21 cellular contexts compared by ENCODE assay signal in genomic region chr19:33493401-33494275, GRCh38. TPM values are rescaled to one million over a fixed set of nuclear protein-coding genes. Genes with fewer than 3 reads are reported as not detected.
A peak's percentile ranks its signal among the peaks of the same experiment; 100 is the strongest.
DNase-seq lines count a peak whose midpoint lies in the region; ATAC-seq and TF ChIP-seq lines count a peak whose summit lies in the region.
"Had no signal": no experiment of that assay in that cellular context is flagged by ENCODE, and none has a peak within 500 bp of the region (broad histone marks: within the 10 kb centered on the region; RNA-seq: fewer than 3 reads in every experiment).

No MANE protein-coding gene starts in this region.

- no peaks in the 10 kb centered on the region for H3K79me2 ChIP-seq in SK-N-SH (ENCODE audit: insufficient read depth)

- TF ChIP-seq CTCF in SK-N-SH (IDR thresholded peaks at IDR 0.05), result no peak
- TF ChIP-seq CTCF in chondrocyte (IDR thresholded peaks at IDR 0.05), result no peak
- TF ChIP-seq CTCF in neural crest cell (conservative IDR thresholded peaks at IDR 0.05), result no peak

- WGBS in SK-N-SH (ENCODE audit: low lambda C conversion rate), result 85% methylated on average over 14 of the region's 14 CpGs

- CTCF ChIA-PET in SK-N-SH (lab: Yijun Ruan, JAX), result interaction anchor here (0.6 to 1.7 kb wide), 2 partner anchors 10 to 14 kb away, joined by 3 to 5 read pairs; no protein-coding TSS in a partner anchor

- POLR2A ChIA-PET in SK-N-SH (lab: Yijun Ruan, JAX), result interaction anchor here (0.6 kb wide), 1 partner anchor 96 kb away, joined by 3 read pairs; no protein-coding TSS in a partner anchor

- H3K4me2 ChIP-seq in SK-N-SH, result no peak overlapping the region

- no peak overlapping the region for H3K4me3 ChIP-seq in SK-N-SH (ENCODE audit: low read depth in 2 of 2, low read length in 1 of 2)

- no peaks in the 10 kb centered on the region for H3F3A ChIP-seq in SK-N-SH (replicated peaks; ENCODE audit: insufficient read depth)

- TF ChIP-seq RAD21 in SK-N-SH (IDR thresholded peaks at IDR 0.05; ENCODE audit: low read length), result no peak

- no peak overlapping the region for H3K27ac Mint-ChIP-seq in chondrocyte (ENCODE audit: unreplicated experiment)
- peak overlapping the region; percentile 62 for H3K27ac Mint-ChIP-seq in neural crest cell (ENCODE audit: unreplicated experiment)
- peak overlapping the region; percentile 78 for H3K27ac Mint-ChIP-seq in stimulated activated effector memory CD8-positive, alpha-beta T cell treated with anti-CD3 and anti-CD28 coated beads, Interleukin-12 subunit alpha, Interleukin-12 subunit beta, amount 100 ng/mL, for 72 hours

- peaks cover 3% of the 10 kb centered on the region for H3K36me3 Mint-ChIP-seq in chondrocyte (ENCODE audit: low read depth)
- H3K36me3 Mint-ChIP-seq in neural crest cell (ENCODE audit: low read depth), result no peaks in the 10 kb centered on the region
- no peaks in the 10 kb centered on the region for H3K36me3 Mint-ChIP-seq in stimulated activated effector memory CD8-positive, alpha-beta T cell treated with anti-CD3 and anti-CD28 coated beads, Interleukin-12 subunit alpha, Interleukin-12 subunit beta, amount 100 ng/mL, for 72 hours

- no peaks in the 10 kb centered on the region for H3K4me1 Mint-ChIP-seq in chondrocyte (ENCODE audit: low read depth)
- H3K4me1 Mint-ChIP-seq in neural crest cell, result no peaks in the 10 kb centered on the region
- peaks cover 7% of the 10 kb centered on the region for H3K4me1 Mint-ChIP-seq in stimulated activated effector memory CD8-positive, alpha-beta T cell treated with anti-CD3 and anti-CD28 coated beads, Interleukin-12 subunit alpha, Interleukin-12 subunit beta, amount 100 ng/mL, for 72 hours

- H3K9me3 Mint-ChIP-seq in chondrocyte (ENCODE audit: low read depth) (no peaks in the 10 kb centered on the region), neural crest cell (no peaks in the 10 kb centered on the region)
- no peaks in the 10 kb centered on the region for H3K9me3 Mint-ChIP-seq in stimulated activated effector memory CD8-positive, alpha-beta T cell treated with anti-CD3 and anti-CD28 coated beads, Interleukin-12 subunit alpha, Interleukin-12 subunit beta, amount 100 ng/mL, for 72 hours

- no peaks in the 10 kb centered on the region for H3K9me3 ChIP-seq in SK-N-SH

- ATAC-seq in SK-N-SH treated with all-trans-retinoic acid at 6 μM for 48 hours (no peak), GM18873 (IDR thresholded peaks at IDR 0.05; ENCODE audit: low FRiP score, unreplicated experiment) (no peak)
- no peak for ATAC-seq in stimulated activated effector memory CD8-positive, alpha-beta T cell treated with anti-CD3 and anti-CD28 coated beads, Interleukin-12 subunit alpha, Interleukin-12 subunit beta, amount 100 ng/mL, for 72 hours
- ATAC-seq: PC-3 had no signal

- H3K27ac ChIP-seq in SK-N-SH (ENCODE audit: low read depth in 2 of 2, low read length in 1 of 2), result no peak overlapping the region
- H3K27ac ChIP-seq: 22Rv1, HL-60 had no signal

- no peak overlapping the region for H2AFZ ChIP-seq in SK-N-SH (ENCODE audit: low read depth)

- peaks cover 0 to 4% of the 10 kb centered on the region in 2 experiments; a peak in 1 of 4 replicates for H3K4me1 ChIP-seq in SK-N-SH (ENCODE audit: control insufficient read depth in 1 of 2, insufficient read depth in 2 of 2, low read depth in 1 of 2, low read length in 1 of 2)

- H3K4me3 Mint-ChIP-seq in chondrocyte (ENCODE audit: unreplicated experiment), result no peak overlapping the region
- H3K4me3 Mint-ChIP-seq in neural crest cell, result no peak overlapping the region
- H3K4me3 Mint-ChIP-seq in stimulated activated effector memory CD8-positive, alpha-beta T cell treated with anti-CD3 and anti-CD28 coated beads, Interleukin-12 subunit alpha, Interleukin-12 subunit beta, amount 100 ng/mL, for 72 hours, result no peak overlapping the region

- peak; percentile 35 for DNase-seq in SK-N-SH
- DNase-seq in chondrocyte (ENCODE audit: low spot score), result peak; percentile 81
- DNase-seq in neural crest cell (ENCODE audit: low read depth, low spot score), result no peak
- no peak for DNase-seq in stimulated activated effector memory CD8-positive, alpha-beta T cell treated with anti-CD3 and anti-CD28 coated beads, Interleukin-12 subunit alpha, Interleukin-12 subunit beta, amount 100 ng/mL, for 72 hours (ENCODE audit: low spot score in 2 of 2)
- DNase-seq in DMS153 (lab: John Stamatoyannopoulos, UW), result no peak
- no peak for DNase-seq in T-helper 1 cell
- DNase-seq: AML-193, DND-41, H7, IMR-90, NCI-H1048, NCI-H1436, NCI-H2029, NCI-H345, NCI-H526, PC-3, RPMI8226 had no signal

- peaks cover 0 to 4% of the 10 kb centered on the region in 2 experiments for H3K36me3 ChIP-seq in SK-N-SH (replicated peaks in 1 of 2; ENCODE audit: control insufficient read depth in 1 of 2, insufficient read depth in 2 of 2, low read length in 1 of 2)

- TF ChIP-seq EP300 in SK-N-SH (IDR thresholded peaks at IDR 0.05; ENCODE audit: borderline replicate concordance in 1 of 2, low read depth in 1 of 2, low read length in 1 of 2), result no peak

- no peak overlapping the region for H3K9ac ChIP-seq in SK-N-SH

- H3K27me3 Mint-ChIP-seq in chondrocyte (ENCODE audit: low read depth) (no peaks in the 10 kb centered on the region), neural crest cell (ENCODE audit: low read depth) (no peaks in the 10 kb centered on the region)

- no peaks in the 10 kb centered on the region for H3K27me3 ChIP-seq in SK-N-SH (ENCODE audit: insufficient read depth)

- H3K9me2 ChIP-seq in SK-N-SH, result no peaks in the 10 kb centered on the region

- H4K20me1 ChIP-seq in SK-N-SH (ENCODE audit: insufficient read depth), result no peaks in the 10 kb centered on the region

TF ChIP-seq in SK-N-SH, 30 proteins besides CTCF, POLR2A, EP300 and RAD21:
- TF ChIP-seq GATA2 (CRISPR knock-in tag; IDR thresholded peaks at IDR 0.05) (no peak), TEAD4 (IDR thresholded peaks at IDR 0.05; ENCODE audit: borderline replicate concordance, insufficient read depth) (no peak), RCOR1 (IDR thresholded peaks at IDR 0.05; ENCODE audit: low read length) (no peak), SMC3 (IDR thresholded peaks at IDR 0.05; ENCODE audit: low read depth, low read length) (no peak), TCF12 (IDR thresholded peaks at IDR 0.05) (no peak), TAF1 (IDR thresholded peaks at IDR 0.05; ENCODE audit: borderline replicate concordance, low read depth, low read length) (no peak), GABPA (IDR thresholded peaks at IDR 0.05; ENCODE audit: low read depth) (no peak), MEF2A (IDR thresholded peaks at IDR 0.05; ENCODE audit: borderline replicate concordance, low read depth) (no peak), FOXM1 (IDR thresholded peaks at IDR 0.05; ENCODE audit: low read depth) (no peak), JUND (IDR thresholded peaks at IDR 0.05) (no peak), CHD2 (IDR thresholded peaks at IDR 0.05; ENCODE audit: low read length, partially characterized antibody) (no peak), NFIC (IDR thresholded peaks at IDR 0.05; ENCODE audit: borderline replicate concordance) (no peak)

TF ChIP-seq in SK-N-SH treated with all-trans-retinoic acid at 6 μM for 48 hours, 23 proteins besides CTCF, POLR2A, EP300 and RAD21:
- no peak for TF ChIP-seq ZNF70 (CRISPR knock-in tag; IDR thresholded peaks at IDR 0.05)
- TF ChIP-seq ESRRG (CRISPR knock-in tag; IDR thresholded peaks at IDR 0.05), result no peak

RNA-seq across cellular contexts. Expression of gene PEPD, which starts 28.0 kb away (rescaled TPM):
- polyA plus RNA-seq in SK-N-SH (2012; rRNA removed), result 88.9 and 92.4 TPM in 2 replicates
- polyA plus RNA-seq in SK-N-SH (2012; cell fraction: cytosol; rRNA removed), result 61.5 and 77.6 TPM in 2 replicates
- 66.1 and 68.5 TPM in 2 replicates for polyA plus RNA-seq in SK-N-SH (2012; cell fraction: nucleus; rRNA removed)
- total RNA-seq in chondrocyte (55.6 to 68.7 TPM (median 62.0 TPM) in 3 replicates), neural crest cell (39.0 and 43.7 TPM in 2 replicates)

Comparison
In these comparisons a context has a peak if more than half of its experiments do, and no peak if none do; other contexts are left out.
1. DNase-seq: peak in SK-N-SH (single experiment) and chondrocyte (single experiment); none in neural crest cell (single experiment), stimulated activated effector memory CD8-positive, alpha-beta T cell treated with anti-CD3 and anti-CD28 coated beads, Interleukin-12 subunit alpha, Interleukin-12 subunit beta, amount 100 ng/mL, for 72 hours (0 of 2), DMS153 (single experiment) and T-helper 1 cell (0 of 5).